ENCODE assay signal across 7 cellular contexts in the genomic region with DNA sequence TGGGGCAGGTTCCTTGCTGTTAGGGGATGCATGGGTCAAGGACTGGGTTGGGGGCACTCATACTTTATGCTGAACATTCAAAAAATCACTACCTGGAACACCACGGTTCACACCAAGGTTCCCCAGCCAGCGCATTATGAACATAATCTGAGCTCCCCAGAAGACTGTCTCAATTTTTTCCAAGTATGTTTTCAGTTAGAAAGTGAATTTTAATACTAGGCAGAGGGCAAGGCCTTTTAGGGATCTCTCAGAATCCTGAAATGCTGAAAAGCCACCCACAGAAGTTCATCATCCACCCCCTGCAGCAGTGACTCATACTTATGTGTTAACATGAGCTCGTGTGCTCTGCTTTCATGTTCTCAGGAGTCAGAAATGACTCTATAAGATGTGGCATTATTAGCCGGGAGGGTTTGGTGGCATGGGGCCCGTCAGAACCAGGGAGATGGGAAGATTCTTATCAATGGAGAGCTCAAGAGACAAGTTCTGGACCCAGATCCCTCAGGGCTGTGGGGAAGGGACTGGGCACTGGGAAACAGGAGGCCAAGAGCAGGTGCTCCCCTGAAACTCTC.
DNase-seq lines count a peak whose midpoint lies in the region; ATAC-seq and TF ChIP-seq lines count a peak whose summit lies in the region.

No MANE protein-coding gene starts in this region.

- CTCF ChIA-PET in HEK293 (lab: Yijun Ruan, JAX) (no interaction called here), Caco-2 (lab: Charles Lee) (interaction anchor here (1.0 kb wide), 1 partner anchor 13 kb away, joined by 5 read pairs; no protein-coding TSS in a partner anchor)

- H3K4me2 ChIP-seq in fibroblast of lung (ENCODE audit: extremely low read depth, insufficient read depth, low read length) = no peak overlapping the region

- H2AFZ ChIP-seq in fibroblast of lung (ENCODE audit: low read length) = no peak overlapping the region

- intact Hi-C loops in Caco-2 (cut with micrococcal nuclease; ENCODE audit: unreplicated experiment) (no loop called here), uterus (cut with DNase I; ENCODE audit: low total_unique reads) (no loop called here)

- H3K9me3 ChIP-seq in HEK293 (ENCODE audit: control insufficient read depth, insufficient read depth, low read depth, low read length) (no peaks in the 10 kb centered on the region), fibroblast of lung (ENCODE audit: control insufficient read depth, insufficient read depth, low read depth, low read length) (no peaks in the 10 kb centered on the region), Caco-2 (0 out of 2 replicates have a peak, but pooled peaks cover 1% of the 10 kb centered on the region), uterus (no peaks in the 10 kb centered on the region)

- DNase-seq in activated CD4-positive, alpha-beta T cell treated with anti-CD3 and anti-CD28 coated beads for 48 hours = peak; percentile 73
- DNase-seq in fibroblast of lung (ENCODE audit: low read depth in 2 of 2) = peak; percentile 83 to 89
- DNase-seq in stimulated activated CD8-positive, alpha-beta memory T cell treated with anti-CD3 and anti-CD28 coated beads, Interleukin-4, amount 100 ng/mL, for 48 hours = peak; percentile 67
- no peak for DNase-seq in Caco-2
- no peak for DNase-seq in uterus

- H3K4me3 ChIP-seq in HEK293 (ENCODE audit: low read depth, low read length) = no peak overlapping the region
- H3K4me3 ChIP-seq in fibroblast of lung (replicated peaks in 1 of 4; ENCODE audit: control extremely low read depth in 1 of 4, insufficient read depth in 1 of 4, low read depth in 3 of 4, low read length in 4 of 4) = no peak overlapping the region
- no peak overlapping the region for H3K4me3 ChIP-seq in Caco-2 (ENCODE audit: low read depth, low read length)
- no peak overlapping the region for H3K4me3 ChIP-seq in uterus

- peaks cover 31% of the 10 kb centered on the region for H3K9me3 Mint-ChIP-seq in Caco-2 (ENCODE audit: unreplicated experiment)

- H3K4me1 Mint-ChIP-seq in Caco-2 (ENCODE audit: low read depth, unreplicated experiment) = no peaks in the 10 kb centered on the region

- POLR2A ChIA-PET in HEK293 (lab: Yijun Ruan, JAX) = no interaction called here
- POLR2A ChIA-PET in Caco-2 (lab: Charles Lee) = no interaction called here

- no peak overlapping the region for H3K27ac ChIP-seq in HEK293 (ENCODE audit: extremely low read depth, low read depth, low read length)
- H3K27ac ChIP-seq in fibroblast of lung (ENCODE audit: insufficient read depth, low read length) = peak overlapping the region; percentile 10
- H3K27ac ChIP-seq in uterus = peak overlapping the region in 1 of 2 donors; percentile 17

- no TSS peak for BruUV-seq in Caco-2 (replicated peaks; lab: Mats Ljungman, UMichigan)

- H3K27me3 Mint-ChIP-seq in Caco-2 (ENCODE audit: insufficient read depth, unreplicated experiment) = no peaks in the 10 kb centered on the region

- TF ChIP-seq POLR2A in uterus (IDR thresholded peaks at IDR 0.05) = no peak

- H3K4me3 Mint-ChIP-seq in Caco-2 (ENCODE audit: unreplicated experiment) = no peak overlapping the region

- H3K4me1 ChIP-seq in HEK293 (ENCODE audit: control insufficient read depth, insufficient read depth, low read length) (no peaks in the 10 kb centered on the region), fibroblast of lung (ENCODE audit: control insufficient read depth, extremely low read depth, insufficient read depth, low read length) (peaks cover 12% of the 10 kb centered on the region), Caco-2 (no peaks in the 10 kb centered on the region), uterus (no peaks in the 10 kb centered on the region)

- TF ChIP-seq CTCF in HEK293 (tag by site-specific recombination; IDR thresholded peaks at IDR 0.05) = no peak
- no peak for TF ChIP-seq CTCF in fibroblast of lung (conservative IDR thresholded peaks at IDR 0.05 in 1 of 2, IDR thresholded peaks at IDR 0.05 in 1 of 2; ENCODE audit: low read depth in 1 of 2, low read length in 2 of 2)
- TF ChIP-seq CTCF in Caco-2 (IDR thresholded peaks at IDR 0.05; ENCODE audit: insufficient read depth in 1 of 2, low read depth in 1 of 2, low read length in 1 of 2, severe bottlenecking in 1 of 2, unreplicated experiment in 1 of 2) = no peak
- TF ChIP-seq CTCF in uterus (IDR thresholded peaks at IDR 0.05) = no peak

- no peaks in the 10 kb centered on the region for H3K79me2 ChIP-seq in fibroblast of lung (ENCODE audit: control insufficient read depth, insufficient read depth, low read length)

- no peaks in the 10 kb centered on the region for H3K36me3 ChIP-seq in HEK293 (ENCODE audit: control insufficient read depth in 2 of 2, insufficient read depth in 1 of 2, low read length in 2 of 2)
- no peaks in the 10 kb centered on the region for H3K36me3 ChIP-seq in fibroblast of lung (ENCODE audit: control insufficient read depth, insufficient read depth, low read length)
- no peaks in the 10 kb centered on the region for H3K36me3 ChIP-seq in Caco-2 (ENCODE audit: control insufficient read depth, insufficient read depth, low read length)
- no peaks in the 10 kb centered on the region for H3K36me3 ChIP-seq in uterus

- ATAC-seq in HG02678 (IDR thresholded peaks at IDR 0.05; ENCODE audit: unreplicated experiment) = no peak

- H4K20me1 ChIP-seq in fibroblast of lung (ENCODE audit: control insufficient read depth, extremely low read depth, insufficient read depth, low read length) = no peaks in the 10 kb centered on the region

- H3K36me3 Mint-ChIP-seq in Caco-2 (ENCODE audit: insufficient read depth, unreplicated experiment) = no peaks in the 10 kb centered on the region

- no peak overlapping the region for H3K9ac ChIP-seq in fibroblast of lung (ENCODE audit: insufficient read depth, low read length)

- H3K27me3 ChIP-seq in fibroblast of lung (ENCODE audit: control insufficient read depth, insufficient read depth, low read length) = no peaks in the 10 kb centered on the region
- H3K27me3 ChIP-seq in Caco-2 (replicated peaks; ENCODE audit: control insufficient read depth, insufficient read depth, low read length) = no peaks in the 10 kb centered on the region
- no peaks in the 10 kb centered on the region for H3K27me3 ChIP-seq in uterus

- no peak overlapping the region for H3K27ac Mint-ChIP-seq in Caco-2 (ENCODE audit: unreplicated experiment)

TF ChIP-seq in HEK293, 187 proteins besides CTCF, POLR2A, EP300 and RAD21:
- TF ChIP-seq ZFHX2 (tag by site-specific recombination; conservative IDR thresholded peaks at IDR 0.05) (peak; percentile 72), ZNF658 (tag by site-specific recombination; IDR thresholded peaks at IDR 0.05) (no peak), EGR2 (tag by site-specific recombination; IDR thresholded peaks at IDR 0.05; ENCODE audit: low read depth) (peak; percentile 43; the same call in 1 of the 2 replicates), ZNF629 (tag by site-specific recombination; IDR thresholded peaks at IDR 0.05) (0 out of 2 replicates have a peak, but pooled peaks have one; percentile 30), GLIS1 (tag by site-specific recombination; IDR thresholded peaks at IDR 0.05) (peak; percentile 83), ZNF660 (tag by site-specific recombination; IDR thresholded peaks at IDR 0.05) (peak; percentile 59; the same call in 1 of the 2 replicates), ZNF354C (tag by site-specific recombination; IDR thresholded peaks at IDR 0.05; ENCODE audit: borderline replicate concordance, low read depth) (no peak), ZBTB48 (tag by site-specific recombination; IDR thresholded peaks at IDR 0.05) (peak; percentile 67; the same call in 1 of the 2 replicates)

Comparison
In these comparisons a context has a peak if more than half of its experiments do, and no peak if none do; other contexts are left out.
1. DNase-seq: peak in activated CD4-positive, alpha-beta T cell treated with anti-CD3 and anti-CD28 coated beads for 48 hours (single experiment), fibroblast of lung (2 of 2) and stimulated activated CD8-positive, alpha-beta memory T cell treated with anti-CD3 and anti-CD28 coated beads, Interleukin-4, amount 100 ng/mL, for 48 hours (single experiment); none in Caco-2 (0 of 2) and uterus (0 of 2).